In the genomic region with DNA sequence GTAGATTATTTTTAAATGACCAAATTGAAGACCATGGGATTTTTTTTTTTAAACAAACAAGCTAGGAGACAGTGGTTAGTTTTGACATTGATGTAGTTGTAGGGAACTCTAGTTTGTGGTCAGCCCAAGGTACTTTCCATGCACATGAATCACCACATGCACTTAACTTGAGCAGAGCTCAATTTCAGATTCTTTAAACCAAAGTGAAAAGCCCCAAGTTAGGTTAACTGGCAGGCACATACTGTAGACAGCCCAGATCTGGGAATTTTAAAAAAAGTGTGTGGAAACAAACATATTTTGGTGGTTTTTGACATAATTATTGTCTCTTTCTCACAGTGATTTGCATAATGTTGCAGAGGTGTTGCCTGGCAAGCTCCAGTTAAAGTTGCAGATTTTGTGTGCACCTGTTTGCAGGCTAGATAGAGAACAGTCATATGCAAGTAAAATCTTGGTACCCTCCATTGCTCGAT, we compare ENCODE assay signal across 8 cellular contexts.
DNase-seq lines count a peak whose midpoint lies in the region; ATAC-seq and TF ChIP-seq lines count a peak whose summit lies in the region.

No MANE protein-coding gene starts in this region.

- H3K4me1 Mint-ChIP-seq in effector memory CD8-positive, alpha-beta T cell (ENCODE audit: low read depth in 2 of 2) = no peaks in the 10 kb centered on the region

- peaks cover 43% of the 10 kb centered on the region for H3K4me1 ChIP-seq in KMS-11 (ENCODE audit: low read depth, poor library complexity, severe bottlenecking)

- in situ Hi-C loops in GM13977 (cut with MboI; ENCODE audit: low pct_unique_long_range_greater_than_20kb, low sequenced_read_pairs, unreplicated experiment) = no loop called here

- H3K9me3 Mint-ChIP-seq in effector memory CD8-positive, alpha-beta T cell = peaks cover 0 to 4% of the 10 kb centered on the region in 2 donors

- H3K36me3 ChIP-seq in KMS-11 (ENCODE audit: insufficient read depth) = no peaks in the 10 kb centered on the region

- no peaks in the 10 kb centered on the region for H3K27me3 Mint-ChIP-seq in effector memory CD8-positive, alpha-beta T cell

- H3K4me3 ChIP-seq in KMS-11 (IDR thresholded peaks at IDR 0.05; ENCODE audit: insufficient read depth, low read depth, low read length) = no peak overlapping the region

- H4K20me1 ChIP-seq in KMS-11 (ENCODE audit: insufficient read depth) = no peaks in the 10 kb centered on the region

- DNase-seq in GM13977 (ENCODE audit: low spot score) (peak; percentile 37), T-helper 9 cell (no peak), NCI-H2029 treated with DMSO at 0.1 percent for 48 hours (lab: John Stamatoyannopoulos, UW) (no peak), AG20443 (ENCODE audit: low spot score) (no peak)
- no peak for DNase-seq in effector memory CD8-positive, alpha-beta T cell
- DNase-seq in activated CD4-positive, CD25-positive, alpha-beta regulatory T cell treated with anti-CD3 and anti-CD28 coated beads, Interleukin-2, amount 50 U/mL, for 72 hours = no peak

- H3K79me2 ChIP-seq in KMS-11 (ENCODE audit: insufficient read depth, low read depth) = no peaks in the 10 kb centered on the region

- H3K27ac Mint-ChIP-seq in effector memory CD8-positive, alpha-beta T cell = no peak overlapping the region

- peak overlapping the region; percentile 89 for H3K27ac ChIP-seq in KMS-11

- H3K27me3 ChIP-seq in KMS-11 (ENCODE audit: insufficient read depth, low read depth) = no peaks in the 10 kb centered on the region

- no peak for TF ChIP-seq CTCF in GM13977 (IDR thresholded peaks at IDR 0.05; ENCODE audit: extremely low read depth, insufficient read depth, missing control alignments)
- no peak for TF ChIP-seq CTCF in KMS-11 (conservative IDR thresholded peaks at IDR 0.05; ENCODE audit: low read depth, low read length)

- peak; percentile 89 for ATAC-seq in GM21619 (IDR thresholded peaks at IDR 0.05; ENCODE audit: unreplicated experiment)
- peak; percentile 58 for ATAC-seq in effector memory CD8-positive, alpha-beta T cell (replicated peaks)

- peak overlapping the region; percentile 10; the same call in 1 of the 2 replicates for H3K9ac ChIP-seq in KMS-11

- H2AFZ ChIP-seq in KMS-11 (ENCODE audit: low read depth) = no peak overlapping the region

- peak overlapping the region; percentile 77 for H3K4me2 ChIP-seq in KMS-11

- H3K36me3 Mint-ChIP-seq in effector memory CD8-positive, alpha-beta T cell (ENCODE audit: insufficient read depth) = no peaks in the 10 kb centered on the region

- no peak overlapping the region for H3K4me3 Mint-ChIP-seq in effector memory CD8-positive, alpha-beta T cell
